1 cellular context compared by ENCODE assay signal in genomic region chr12:117190210-117190781, GRCh38.
A peak's percentile ranks its signal among the peaks of the same experiment; 100 is the strongest.
TF ChIP-seq lines count a peak whose summit lies in the region.

Gene FBXO21 (minus strand): TSS chr12:117190470. CDS start chr12:117190456, 14 bp downstream.

TF ChIP-seq in HepG2, 621 proteins besides CTCF, POLR2A, EP300 and RAD21 (continued from another document and continues in another):
- TF ChIP-seq ZNF724P (CRISPR knock-in tag; IDR thresholded peaks at IDR 0.05; ENCODE audit: borderline replicate concordance), result 0 out of 2 replicates have a peak, but pooled peaks have one; percentile 32
- TF ChIP-seq LBX2 (CRISPR knock-in tag; IDR thresholded peaks at IDR 0.05; ENCODE audit: borderline replicate concordance), result 0 out of 2 replicates have a peak, but pooled peaks have one; percentile 34
- no peak for TF ChIP-seq SETDB1 (CRISPR knock-in tag; IDR thresholded peaks at IDR 0.05; ENCODE audit: borderline replicate concordance)
- TF ChIP-seq ZMYM4 (CRISPR knock-in tag; IDR thresholded peaks at IDR 0.05), result peak; percentile 54; the same call in 1 of the 2 replicates
- TF ChIP-seq SRY (CRISPR knock-in tag; IDR thresholded peaks at IDR 0.05), result peak; percentile 49; the same call in 1 of the 2 replicates
- TF ChIP-seq NFAT5 (CRISPR knock-in tag; IDR thresholded peaks at IDR 0.05), result peak; percentile 40; the same call in 1 of the 2 replicates
- peak; percentile 70 for TF ChIP-seq SRSF1 (optimal IDR thresholded peaks at IDR 0.05; ENCODE audit: low read depth, low read length)
- TF ChIP-seq PHB2 (IDR thresholded peaks at IDR 0.05; ENCODE audit: partially characterized antibody), result no peak
- TF ChIP-seq ZNF432 (CRISPR knock-in tag; IDR thresholded peaks at IDR 0.05; ENCODE audit: borderline replicate concordance), result no peak
- TF ChIP-seq WIZ (CRISPR knock-in tag; IDR thresholded peaks at IDR 0.05), result peak; percentile 67; the same call in 1 of the 2 replicates
- no peak for TF ChIP-seq NR2F6 (IDR thresholded peaks at IDR 0.05)
- TF ChIP-seq NR2F6 (CRISPR knock-in tag; IDR thresholded peaks at IDR 0.05), result 0 out of 2 replicates have a peak, but pooled peaks have one; percentile 8
- peak; percentile 60; the same call in 1 of the 2 replicates for TF ChIP-seq BCL3 (CRISPR knock-in tag; IDR thresholded peaks at IDR 0.05)
- TF ChIP-seq AKAP8 (CRISPR knock-in tag; IDR thresholded peaks at IDR 0.05), result peak; percentile 56; the same call in 1 of the 2 replicates
- TF ChIP-seq FOSL2 (CRISPR knock-in tag; IDR thresholded peaks at IDR 0.05), result no peak; the same call in 1 of the 2 replicates
- TF ChIP-seq ZNF768 (CRISPR knock-in tag; IDR thresholded peaks at IDR 0.05), result peak; percentile 61; the same call in 1 of the 2 replicates
- peak; percentile 48; the same call in 1 of the 2 replicates for TF ChIP-seq SIN3A (IDR thresholded peaks at IDR 0.05; ENCODE audit: borderline replicate concordance, low read depth, low read length)
- peak; percentile 59 for TF ChIP-seq MXD3 (CRISPR knock-in tag; IDR thresholded peaks at IDR 0.05)
- TF ChIP-seq ZNF737 (CRISPR knock-in tag; IDR thresholded peaks at IDR 0.05; ENCODE audit: borderline replicate concordance), result no peak
- peak; percentile 97 for TF ChIP-seq YY1 (IDR thresholded peaks at IDR 0.05; ENCODE audit: insufficient read depth, insufficient replicate concordance, low read depth, low read length)
- TF ChIP-seq ZNF207 (IDR thresholded peaks at IDR 0.05; ENCODE audit: borderline replicate concordance), result no peak
- peak; percentile 79; the same call in 1 of the 2 replicates for TF ChIP-seq ZNF234 (CRISPR knock-in tag; conservative IDR thresholded peaks at IDR 0.05)
- TF ChIP-seq TFDP1 (CRISPR knock-in tag; IDR thresholded peaks at IDR 0.05; ENCODE audit: borderline replicate concordance), result peak; percentile 61; the same call in 1 of the 2 replicates
- no peak for TF ChIP-seq THYN1 (CRISPR knock-in tag; IDR thresholded peaks at IDR 0.05; ENCODE audit: borderline replicate concordance, low read depth)
- no peak for TF ChIP-seq LCORL (IDR thresholded peaks at IDR 0.05)
- TF ChIP-seq LCORL (CRISPR knock-in tag; IDR thresholded peaks at IDR 0.05), result 0 out of 2 replicates have a peak, but pooled peaks have one; percentile 22
- no peak for TF ChIP-seq MLX (CRISPR knock-in tag; IDR thresholded peaks at IDR 0.05)
- peak; percentile 97 for TF ChIP-seq ZBTB14 (CRISPR knock-in tag; IDR thresholded peaks at IDR 0.05)
- TF ChIP-seq E2F1 (CRISPR knock-in tag; IDR thresholded peaks at IDR 0.05), result no peak
- no peak for TF ChIP-seq NCOR1 (IDR thresholded peaks at IDR 0.05; ENCODE audit: borderline replicate concordance, low read length)
- TF ChIP-seq TCF12 (IDR thresholded peaks at IDR 0.05), result no peak
- peak; percentile 73; the same call in 1 of the 2 replicates for TF ChIP-seq TCF12 (CRISPR knock-in tag; IDR thresholded peaks at IDR 0.05)
- TF ChIP-seq FOSL1 (CRISPR knock-in tag; IDR thresholded peaks at IDR 0.05; ENCODE audit: borderline replicate concordance), result no peak
- TF ChIP-seq DR1 (CRISPR knock-in tag; IDR thresholded peaks at IDR 0.05), result peak; percentile 62; the same call in 1 of the 2 replicates
- peak; percentile 21; the same call in 1 of the 2 replicates for TF ChIP-seq TBX2 (CRISPR knock-in tag; IDR thresholded peaks at IDR 0.05; ENCODE audit: borderline replicate concordance)
- no peak for TF ChIP-seq GATAD2A (CRISPR knock-in tag; IDR thresholded peaks at IDR 0.05)
- TF ChIP-seq ZMAT3 (CRISPR knock-in tag; conservative IDR thresholded peaks at IDR 0.05), result 0 out of 2 replicates have a peak, but pooled peaks have one; percentile 39
- TF ChIP-seq ZBTB33 (CRISPR knock-in tag; IDR thresholded peaks at IDR 0.05), result no peak
- no peak for TF ChIP-seq HNRNPL (IDR thresholded peaks at IDR 0.05; ENCODE audit: low read depth, low read length)
- no peak for TF ChIP-seq CEBPZ (IDR thresholded peaks at IDR 0.05; ENCODE audit: low read length)
- peak; percentile 51; the same call in 1 of the 2 replicates for TF ChIP-seq ATF7-NPFF (CRISPR knock-in tag; IDR thresholded peaks at IDR 0.05; ENCODE audit: low read depth)
- no peak for TF ChIP-seq GRHL1 (CRISPR knock-in tag; conservative IDR thresholded peaks at IDR 0.05)
